In genomic region chr22:39363751-39364484, GRCh38 we compare ENCODE assay signal across 14 cellular contexts. TPM values are rescaled to one million over a fixed set of nuclear protein-coding genes. Genes with fewer than 3 reads are reported as not detected.
DNase-seq lines count a peak whose midpoint lies in the region; ATAC-seq and TF ChIP-seq lines count a peak whose summit lies in the region.
"Had no signal": no experiment of that assay in that cellular context is flagged by ENCODE, and none has a peak within 500 bp of the region (broad histone marks: within the 10 kb centered on the region; RNA-seq: fewer than 3 reads in every experiment).

No MANE protein-coding gene starts in this region.

- H3K36me3 ChIP-seq in BLaER1: peaks cover 18% of the 10 kb centered on the region
- H3K36me3 ChIP-seq in ovary: no peaks in the 10 kb centered on the region
- no peaks in the 10 kb centered on the region for H3K36me3 ChIP-seq in gastrocnemius medialis

- no peak for ATAC-seq in GM21423 (IDR thresholded peaks at IDR 0.05; ENCODE audit: unreplicated experiment)
- no peak for ATAC-seq in gastrocnemius medialis

- TF ChIP-seq POLR2A in erythroblast (IDR thresholded peaks at IDR 0.05; ENCODE audit: low read length) (peak; percentile 85), ovary (IDR thresholded peaks at IDR 0.05) (no peak), gastrocnemius medialis (IDR thresholded peaks at IDR 0.05) (no peak)

- peaks cover 100% of the 10 kb centered on the region for H3K4me1 ChIP-seq in BLaER1
- H3K4me1 ChIP-seq in ovary (ENCODE audit: insufficient read depth): peaks cover 14% of the 10 kb centered on the region
- H3K4me1 ChIP-seq in gastrocnemius medialis: peaks cover 10 to 17% of the 10 kb centered on the region in 2 donors

- TF ChIP-seq EP300 in ovary (IDR thresholded peaks at IDR 0.05): no peak

- H3K27ac ChIP-seq in BLaER1: peak overlapping the region; percentile 88
- H3K27ac ChIP-seq in ovary: peak overlapping the region; percentile 30 to 50
- no peak overlapping the region for H3K27ac ChIP-seq in gastrocnemius medialis

- TF ChIP-seq CTCF in ovary (IDR thresholded peaks at IDR 0.05) (no peak), gastrocnemius medialis (IDR thresholded peaks at IDR 0.05 in 4 of 5, conservative IDR thresholded peaks at IDR 0.05 in 1 of 5) (no peak)

- peak overlapping the region; percentile 86 for H3K4me2 ChIP-seq in BLaER1

- no peaks in the 10 kb centered on the region for H3K9me3 ChIP-seq in BLaER1
- no peaks in the 10 kb centered on the region for H3K9me3 ChIP-seq in ovary
- H3K9me3 ChIP-seq in gastrocnemius medialis: no peaks in the 10 kb centered on the region

- peaks cover 50% of the 10 kb centered on the region for H4K20me1 ChIP-seq in BLaER1

- intact Hi-C loops in ovary (cut with DNase I): no loop called here
- intact Hi-C loops in gastrocnemius medialis (cut with DNase I; ENCODE audit: low total_unique reads): no loop called here

- H3K27me3 ChIP-seq in BLaER1 (no peaks in the 10 kb centered on the region), ovary (no peaks in the 10 kb centered on the region), gastrocnemius medialis (no peaks in the 10 kb centered on the region)

- DNase-seq in NCI-H1694 (lab: John Stamatoyannopoulos, UW): peak; percentile 75
- DNase-seq in erythroblast (lab: John Stamatoyannopoulos, UW): peak; percentile 88 to 97
- DNase-seq in ovary: peak in 3 of 5 donors; percentile 37 to 68 (median 50)
- DNase-seq in central memory CD4-positive, alpha-beta T cell: no peak
- no peak for DNase-seq in gastrocnemius medialis
- no peak for DNase-seq in medulla oblongata (ENCODE audit: extremely low spot score)
- DNase-seq: activated CD4-positive, alpha-beta memory T cell treated with anti-CD3 and anti-CD28 coated beads for 36 hours; activated naive CD4-positive, alpha-beta T cell treated with Interleukin-2 at 50 U/mL for 16 hours; EL; naive B cell; NCI-H187 treated with DMSO at 0.1 percent for 48 hours; T-helper 2 cell had no signal

- 12 to 27% (median 24%) methylated on average over 17 to 19 of the region's 19 CpGs for WGBS in ovary, 3 donors

- no peak overlapping the region for H3K4me3 ChIP-seq in BLaER1
- H3K4me3 ChIP-seq in ovary: no peak overlapping the region
- H3K4me3 ChIP-seq in gastrocnemius medialis: no peak overlapping the region

- in situ Hi-C loops in gastrocnemius medialis (cut with MboI; ENCODE audit: low sequenced_read_pairs in 4 of 4): loop anchor here in 1 of 4 donors (25.0 kb wide), 1 partner anchor 648 kb away; no protein-coding TSS in a partner anchor

- peak overlapping the region; percentile 72 for H3K9ac ChIP-seq in BLaER1

RNA-seq across cellular contexts. Expression of gene SYNGR1, which starts 14.1 kb away (rescaled TPM):
- total RNA-seq in ovary (100 to 1,000 TPM in 1 of 7 donors, 10 to 100 TPM in 6; 20.9 to 104 (median 74.7) TPM), gastrocnemius medialis (10 to 100 TPM in 2 of 4 donors, 1 to 10 TPM in 2; 2.8 to 17.2 (median 9.7) TPM)
- polyA plus RNA-seq in ovary: 10 to 100 TPM; 13.1 to 82.7 TPM
- total RNA-seq: activated CD4-positive, alpha-beta memory T cell treated with anti-CD3 and anti-CD28 coated beads for 36 hours had no signal

RNA-seq across cellular contexts. Expression of gene TAB1, which starts 35.7 kb away (rescaled TPM):
- total RNA-seq in ovary (10 to 100 TPM; 20.3 to 39.2 (median 30.6) TPM), gastrocnemius medialis (10 to 100 TPM; 13.3 to 16.3 (median 14.8) TPM)
- 10 to 100 TPM; 10.7 to 29.5 TPM for polyA plus RNA-seq in ovary

RNA-seq across cellular contexts. Expression of gene RPL3, which starts 44.5 kb away (rescaled TPM):
- total RNA-seq in ovary: 1,000 to 10,000 TPM; 3,686 to 6,016 (median 4,727) TPM
- 1,000 to 10,000 TPM; 3,441 to 7,258 TPM for polyA plus RNA-seq in ovary
- total RNA-seq in gastrocnemius medialis: 100 to 1,000 TPM; 261 to 680 (median 391) TPM

Comparison
In these comparisons a context has a peak if more than half of its experiments do, and no peak if none do; other contexts are left out.
1. H3K27ac ChIP-seq: peak in BLaER1 (single experiment) and ovary (2 of 2); none in gastrocnemius medialis (0 of 4).
2. DNase-seq: peak in NCI-H1694 (single experiment), erythroblast (2 of 2) and ovary (3 of 5); none in central memory CD4-positive, alpha-beta T cell (single experiment), gastrocnemius medialis (0 of 2) and medulla oblongata (single experiment).
3. RNA of gene RPL3, which starts 44.5 kb away (total RNA-seq): 3,686 to 6,016 TPM in ovary; 261 to 680 TPM in gastrocnemius medialis; every median in the first group is over 4 times any median in the second.